ENCODE assay signal across 8 cellular contexts in the genomic region with DNA sequence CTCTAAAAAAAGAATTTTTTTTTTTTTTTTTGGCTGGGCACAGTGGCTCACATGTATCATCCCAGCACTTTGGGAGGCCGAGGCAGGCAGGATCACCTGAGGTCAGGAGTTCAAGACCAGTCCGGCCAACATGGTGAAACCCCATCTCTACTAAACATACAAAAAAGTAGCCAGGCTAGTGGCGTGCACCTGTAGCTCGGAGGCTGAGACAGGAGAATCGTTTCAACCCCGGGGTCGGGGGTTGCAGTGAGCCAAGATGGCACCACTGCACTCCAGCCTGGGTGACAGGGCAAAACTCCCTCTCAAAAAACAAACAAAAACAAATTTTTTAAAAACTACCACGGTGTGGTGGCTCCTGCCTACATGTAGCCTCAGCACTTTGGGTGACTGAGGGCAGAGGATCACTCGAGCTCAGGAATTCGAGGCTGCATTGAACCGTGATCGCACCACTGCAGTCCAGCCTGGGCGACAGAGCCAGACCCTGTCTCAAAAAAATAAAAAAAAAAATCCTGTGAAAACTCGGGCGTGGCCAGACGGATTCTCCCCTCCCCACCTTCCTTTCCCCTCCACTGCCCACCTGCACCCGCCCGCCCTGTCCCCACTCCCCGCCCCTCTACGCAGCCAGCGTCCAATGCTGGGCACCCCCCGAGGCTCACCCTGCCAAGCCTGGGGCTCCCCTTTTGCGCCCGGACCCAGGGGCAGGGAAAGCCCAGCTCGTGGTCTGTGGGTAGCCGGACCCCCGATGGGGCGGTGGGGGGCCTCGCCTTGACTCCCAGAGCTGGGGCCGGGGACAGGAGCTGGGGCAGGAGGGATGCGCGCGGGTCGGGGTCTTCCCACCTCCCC. TPM values are rescaled to one million over a fixed set of nuclear protein-coding genes. Genes with fewer than 3 reads are reported as not detected.
DNase-seq lines count a peak whose midpoint lies in the region; ATAC-seq and TF ChIP-seq lines count a peak whose summit lies in the region.

No MANE protein-coding gene starts in this region.

- DNase-seq in NCI-H1105 treated with DMSO at 0.1 percent for 48 hours (lab: John Stamatoyannopoulos, UW), result peak; percentile 15
- DNase-seq in NCI-H1105 (lab: John Stamatoyannopoulos, UW), result no peak
- DNase-seq in RWPE1 (ENCODE audit: low spot score), result no peak
- no peak for DNase-seq in epithelial cell of esophagus (ENCODE audit: low read depth)
- DNase-seq in COR-L47 (lab: John Stamatoyannopoulos, UW), result no peak
- DNase-seq in LoVo (ENCODE audit: low spot score), result no peak

- no peaks in the 10 kb centered on the region for H3K9me3 ChIP-seq in neural cell (ENCODE audit: low read length)

- ATAC-seq in HG02759 (IDR thresholded peaks at IDR 0.05; ENCODE audit: unreplicated experiment), result peak; percentile 42

- CTCF ChIA-PET in RWPE1 (lab: Yijun Ruan, JAX), result no interaction called here

- peaks cover 13% of the 10 kb centered on the region for H3K79me2 ChIP-seq in neural cell (replicated peaks; ENCODE audit: insufficient read depth, low read length)

- peak overlapping the region; percentile 86 for H3K9ac ChIP-seq in neural cell (ENCODE audit: low read length)

- H2AFZ ChIP-seq in neural cell (ENCODE audit: low read depth, low read length), result peak overlapping the region; percentile 25

- H3K27me3 ChIP-seq in neural cell (ENCODE audit: insufficient read depth, low read depth, low read length), result no peaks in the 10 kb centered on the region

- no peak for TF ChIP-seq EP300 in neural cell (conservative IDR thresholded peaks at IDR 0.05; ENCODE audit: poor library complexity, severe bottlenecking)

- TF ChIP-seq RAD21 in neural cell (conservative IDR thresholded peaks at IDR 0.05), result no peak

- no peaks in the 10 kb centered on the region for H3K36me3 ChIP-seq in neural cell (ENCODE audit: insufficient read depth, low read length)

- peak overlapping the region; percentile 48 for H3K4me2 ChIP-seq in neural cell (ENCODE audit: low read length)

- TF ChIP-seq CTCF in RWPE1 (conservative IDR thresholded peaks at IDR 0.05; ENCODE audit: low read depth) (no peak), epithelial cell of esophagus (IDR thresholded peaks at IDR 0.05; ENCODE audit: insufficient read depth, low read depth, low read length, missing control alignments) (no peak), neural cell (IDR thresholded peaks at IDR 0.05; ENCODE audit: poor library complexity, severe bottlenecking) (no peak)

- no peaks in the 10 kb centered on the region for H4K20me1 ChIP-seq in neural cell (ENCODE audit: insufficient read depth)

- POLR2A ChIA-PET in RWPE1 (lab: Yijun Ruan, JAX; ENCODE audit: low non-redundant PET), result interaction anchor here (0.5 kb wide), 1 partner anchor 111 kb away, joined by 5 read pairs; no protein-coding TSS in a partner anchor

- H3K27ac ChIP-seq in RWPE1, result peak overlapping the region; percentile 89
- peak overlapping the region; percentile 71 for H3K27ac ChIP-seq in neural cell (ENCODE audit: low read length)

- H3K4me3 ChIP-seq in epithelial cell of esophagus (ENCODE audit: low read length) (peak overlapping the region; percentile 44), neural cell (ENCODE audit: low read length) (peak overlapping the region; percentile 92)

- H3K9me2 ChIP-seq in neural cell (ENCODE audit: insufficient read depth, low read length), result no peaks in the 10 kb centered on the region

- no peaks in the 10 kb centered on the region for H3F3A ChIP-seq in neural cell (ENCODE audit: insufficient read depth, low read length, poor library complexity, severe bottlenecking)

TF ChIP-seq in neural cell, 6 proteins besides CTCF, POLR2A, EP300 and RAD21:
- TF ChIP-seq MXI1 (conservative IDR thresholded peaks at IDR 0.05; ENCODE audit: poor library complexity, severe bottlenecking) (no peak), TAF1 (IDR thresholded peaks at IDR 0.05; ENCODE audit: low read depth) (no peak), EZH2 (IDR thresholded peaks at IDR 0.05; ENCODE audit: borderline replicate concordance, insufficient read depth, low read length, poor library complexity, severe bottlenecking) (no peak), POLR2AphosphoS5 (IDR thresholded peaks at IDR 0.05) (no peak), SMC3 (conservative IDR thresholded peaks at IDR 0.05; ENCODE audit: poor library complexity) (no peak)
- TF ChIP-seq, protein P1, sequence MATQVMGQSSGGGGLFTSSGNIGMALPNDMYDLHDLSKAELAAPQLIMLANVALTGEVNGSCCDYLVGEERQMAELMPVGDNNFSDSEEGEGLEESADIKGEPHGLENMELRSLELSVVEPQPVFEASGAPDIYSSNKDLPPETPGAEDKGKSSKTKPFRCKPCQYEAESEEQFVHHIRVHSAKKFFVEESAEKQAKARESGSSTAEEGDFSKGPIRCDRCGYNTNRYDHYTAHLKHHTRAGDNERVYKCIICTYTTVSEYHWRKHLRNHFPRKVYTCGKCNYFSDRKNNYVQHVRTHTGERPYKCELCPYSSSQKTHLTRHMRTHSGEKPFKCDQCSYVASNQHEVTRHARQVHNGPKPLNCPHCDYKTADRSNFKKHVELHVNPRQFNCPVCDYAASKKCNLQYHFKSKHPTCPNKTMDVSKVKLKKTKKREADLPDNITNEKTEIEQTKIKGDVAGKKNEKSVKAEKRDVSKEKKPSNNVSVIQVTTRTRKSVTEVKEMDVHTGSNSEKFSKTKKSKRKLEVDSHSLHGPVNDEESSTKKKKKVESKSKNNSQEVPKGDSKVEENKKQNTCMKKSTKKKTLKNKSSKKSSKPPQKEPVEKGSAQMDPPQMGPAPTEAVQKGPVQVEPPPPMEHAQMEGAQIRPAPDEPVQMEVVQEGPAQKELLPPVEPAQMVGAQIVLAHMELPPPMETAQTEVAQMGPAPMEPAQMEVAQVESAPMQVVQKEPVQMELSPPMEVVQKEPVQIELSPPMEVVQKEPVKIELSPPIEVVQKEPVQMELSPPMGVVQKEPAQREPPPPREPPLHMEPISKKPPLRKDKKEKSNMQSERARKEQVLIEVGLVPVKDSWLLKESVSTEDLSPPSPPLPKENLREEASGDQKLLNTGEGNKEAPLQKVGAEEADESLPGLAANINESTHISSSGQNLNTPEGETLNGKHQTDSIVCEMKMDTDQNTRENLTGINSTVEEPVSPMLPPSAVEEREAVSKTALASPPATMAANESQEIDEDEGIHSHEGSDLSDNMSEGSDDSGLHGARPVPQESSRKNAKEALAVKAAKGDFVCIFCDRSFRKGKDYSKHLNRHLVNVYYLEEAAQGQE (IDR thresholded peaks at IDR 0.05; ENCODE audit: borderline replicate concordance), result no peak
TF ChIP-seq in neural cell: peak in this region for 0.

RNA-seq across cellular contexts. Expression of a gene that starts 0.7 kb away (rescaled TPM):
- 36.3 and 52.0 TPM in 2 replicates for polyA plus RNA-seq in neural cell
- 46.3 and 49.3 TPM in 2 replicates for polyA minus RNA-seq in neural cell

RNA-seq across cellular contexts. Expression of a gene that starts 32.0 kb away (rescaled TPM):
- 27.2 and 28.2 TPM in 2 replicates for polyA plus RNA-seq in neural cell
- polyA minus RNA-seq in neural cell, result 23.1 and 26.2 TPM in 2 replicates

RNA-seq across cellular contexts. Expression of a gene that starts 32.1 kb away (rescaled TPM):
- 85.5 and 108 TPM in 2 replicates for polyA plus RNA-seq in neural cell
- 46.4 and 63.1 TPM in 2 replicates for polyA minus RNA-seq in neural cell

RNA-seq across cellular contexts. Expression of a gene that starts 36.5 kb away (rescaled TPM):
- polyA plus RNA-seq in neural cell, result 113 and 114 TPM in 2 replicates
- 46.5 and 48.5 TPM in 2 replicates for polyA minus RNA-seq in neural cell

RNA-seq across cellular contexts. Expression of a gene that starts 46.0 kb away (rescaled TPM):
- 42.6 and 52.9 TPM in 2 replicates for polyA plus RNA-seq in neural cell
- 14.4 and 14.6 TPM in 2 replicates for polyA minus RNA-seq in neural cell
